19 cellular contexts compared by ENCODE assay signal in the genomic region with DNA sequence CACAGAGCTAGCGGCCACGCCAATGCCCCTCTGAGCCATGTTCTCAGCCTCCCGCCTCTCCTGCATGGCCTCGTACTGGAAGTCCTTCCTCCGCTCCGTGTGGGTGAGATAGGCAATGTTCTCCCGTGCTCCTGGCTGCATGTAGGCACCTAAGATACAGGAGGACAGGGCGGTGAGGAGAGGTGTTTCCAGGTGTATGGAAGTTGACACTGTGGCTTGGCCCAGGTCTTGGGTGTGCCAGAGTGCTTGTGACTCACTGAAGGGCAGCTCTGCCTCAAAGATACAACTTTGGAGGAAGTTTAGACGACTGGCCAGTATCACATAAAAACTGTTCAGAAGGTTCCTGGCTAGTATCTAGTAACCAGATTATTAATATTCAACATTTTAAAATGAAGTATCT.
"Had no signal": no experiment of that assay in that cellular context is flagged by ENCODE, and none has a peak within 500 bp of the region (broad histone marks: within the 10 kb centered on the region; RNA-seq: fewer than 3 reads in every experiment).

No MANE protein-coding gene starts in this region.

- H3K4me3 ChIP-seq: ascending aorta, left lung, mucosa of descending colon, SK-N-MC had no signal

- ATAC-seq: activated CD8-positive, alpha-beta memory T cell treated with anti-CD3 and anti-CD28 coated beads, Interleukin-2, amount 10 ng/mL, durations not matched to agents 7 days and 5 days; left lung; mucosa of descending colon had no signal

- DNase-seq: activated CD4-positive, alpha-beta T cell treated with anti-CD3 and anti-CD28 coated beads for 1 hour; activated CD4-positive, alpha-beta T cell treated with anti-CD3 and anti-CD28 coated beads, Interleukin-2, amount 50 U/mL, for 4 hours; activated CD8-positive, alpha-beta memory T cell treated with anti-CD3 and anti-CD28 coated beads, Interleukin-2, amount 10 ng/mL, durations not matched to agents 7 days and 5 days; activated naive CD4-positive, alpha-beta T cell treated with Interleukin-2 at 50 U/mL for 16 hours; effector CD8-positive, alpha-beta T cell; hypothalamus; left lung; mucosa of descending colon; naive B cell; stimulated activated CD4-positive, alpha-beta T cell treated with anti-CD3 and anti-CD28 coated beads, Interleukin-12 subunit alpha, Interleukin-12 subunit beta, amount 100 ng/mL, for 4 hours; stimulated activated CD4-positive, alpha-beta T cell treated with anti-CD3 and anti-CD28 coated beads, Interleukin-1b, Interleukin-23, amount 100 ng/mL, for 48 hours; trophoblast cell; WERI-Rb-1 had no signal

- H3K27me3 ChIP-seq: ascending aorta, left lung had no signal

- H3K4me1 ChIP-seq: ascending aorta, left lung had no signal

- H3K27ac Mint-ChIP-seq: activated CD8-positive, alpha-beta memory T cell treated with anti-CD3 and anti-CD28 coated beads, Interleukin-2, amount 10 ng/mL, durations not matched to agents 7 days and 5 days; activated T-helper 2 cell treated with anti-CD3 and anti-CD28 coated beads, Interferon-gamma antibody, Interleukin-2, Interleukin-4, amounts not matched to agents 10 μg/mL and 5 μg/mL and 100 μg/mL, durations not matched to agents 14 hours and 24 hours and 36 hours; naive B cell; progenitor cell of endocrine pancreas had no signal

- H3K9me3 Mint-ChIP-seq: activated T-helper 2 cell treated with anti-CD3 and anti-CD28 coated beads, Interferon-gamma antibody, Interleukin-2, Interleukin-4, amounts not matched to agents 10 μg/mL and 5 μg/mL and 100 μg/mL, durations not matched to agents 14 hours and 24 hours and 36 hours; naive B cell; neural crest cell; stimulated activated naive CD8-positive, alpha-beta T cell treated with anti-CD3 and anti-CD28 coated beads, Interleukin-15, Interleukin-2, amounts not matched to agents 100 ng/mL and 50 ng/mL, for 24 hours had no signal

- H3K4me3 Mint-ChIP-seq: activated CD8-positive, alpha-beta memory T cell treated with anti-CD3 and anti-CD28 coated beads, Interleukin-2, amount 10 ng/mL, durations not matched to agents 7 days and 5 days; naive B cell; neural crest cell; stimulated activated naive CD8-positive, alpha-beta T cell treated with anti-CD3 and anti-CD28 coated beads, Interleukin-15, Interleukin-2, amounts not matched to agents 100 ng/mL and 50 ng/mL, for 24 hours had no signal

- H3K9me3 ChIP-seq: ascending aorta, left lung, mucosa of descending colon had no signal

- H3K27me3 Mint-ChIP-seq: activated CD8-positive, alpha-beta memory T cell treated with anti-CD3 and anti-CD28 coated beads, Interleukin-2, amount 10 ng/mL, durations not matched to agents 7 days and 5 days; naive B cell; progenitor cell of endocrine pancreas; stimulated activated naive CD8-positive, alpha-beta T cell treated with anti-CD3 and anti-CD28 coated beads, Interleukin-15, Interleukin-2, amounts not matched to agents 100 ng/mL and 50 ng/mL, for 24 hours had no signal

- H3K27ac ChIP-seq: ascending aorta, left lung, SK-N-MC, WERI-Rb-1 had no signal
